In the genomic region with DNA sequence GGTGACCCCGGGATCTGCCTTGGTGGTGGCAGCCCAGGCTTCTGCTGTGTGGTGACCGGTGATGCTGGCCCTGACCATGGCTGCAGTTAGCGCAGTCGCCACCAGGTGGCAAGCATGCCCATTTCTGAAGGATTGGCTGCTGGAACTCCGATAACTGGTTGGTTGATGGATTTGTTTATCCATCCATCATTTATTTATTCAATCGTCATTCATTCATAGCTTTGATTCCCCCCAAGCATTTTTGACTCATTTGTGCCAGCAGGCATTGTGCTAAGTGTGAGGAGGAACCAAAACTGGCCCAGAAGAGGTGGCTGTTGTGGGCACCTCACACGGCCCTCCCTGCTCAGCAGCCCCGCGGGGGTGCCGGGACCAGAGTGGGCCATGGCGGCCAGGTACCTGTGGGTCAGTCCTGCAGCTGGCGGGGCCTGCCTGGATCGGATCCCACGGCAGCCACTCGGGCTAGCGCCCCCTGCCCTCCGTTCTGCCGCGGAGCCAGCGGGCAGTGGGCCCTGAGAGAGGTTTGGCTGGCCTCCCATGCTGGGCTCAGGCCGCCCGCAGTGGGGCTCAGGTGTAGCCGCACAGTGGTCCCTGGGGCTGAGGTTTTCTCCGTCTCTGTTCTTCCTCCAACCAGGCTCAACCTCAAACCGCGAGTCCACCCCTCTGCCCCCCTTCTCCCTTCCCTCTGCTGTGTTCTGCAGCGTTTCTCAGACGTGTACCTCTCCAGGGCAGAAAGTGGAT, we compare ENCODE assay signal across 8 cellular contexts. TPM values are rescaled to one million over a fixed set of nuclear protein-coding genes. Genes with fewer than 3 reads are reported as not detected.
DNase-seq lines count a peak whose midpoint lies in the region; ATAC-seq and TF ChIP-seq lines count a peak whose summit lies in the region.

No MANE protein-coding gene starts in this region.

- peak overlapping the region; percentile 37 for H3K4me2 ChIP-seq in DOHH2 (ENCODE audit: low read length)

- peaks cover 22% of the 10 kb centered on the region for H3F3A ChIP-seq in DOHH2 (ENCODE audit: control insufficient read depth, insufficient read depth)

- H3K27me3 ChIP-seq in DOHH2 (ENCODE audit: control insufficient read depth, low read length) (peaks cover 5% of the 10 kb centered on the region; the same call in 1 of the 2 replicates), heart right ventricle (peaks cover 0 to 20% (median 6%) of the 10 kb centered on the region in 7 donors)

- TF ChIP-seq CTCF in DOHH2 (IDR thresholded peaks at IDR 0.05; ENCODE audit: low read depth, low read length, poor library complexity, severe bottlenecking) (peak; percentile 95), heart right ventricle (IDR thresholded peaks at IDR 0.05) (peak; percentile 89 to 98 (median 94))

- no peak overlapping the region for H3K4me3 ChIP-seq in DOHH2 (ENCODE audit: low read length)
- H3K4me3 ChIP-seq in heart right ventricle = peak overlapping the region in 5 of 10 donors; percentile 13 to 37 (median 28)
- H3K4me3 ChIP-seq in urinary bladder (ENCODE audit: low read depth, low read length) = peak overlapping the region; percentile 20

- H4K20me1 ChIP-seq in DOHH2 (ENCODE audit: control insufficient read depth, insufficient read depth, low read depth, low read length) = no peaks in the 10 kb centered on the region

- H3K9me3 ChIP-seq in DOHH2 (ENCODE audit: control insufficient read depth, insufficient read depth, low read length) (peaks cover 16% of the 10 kb centered on the region; the same call in 1 of the 2 replicates), heart right ventricle (no peaks in the 10 kb centered on the region)

- H3K36me3 ChIP-seq in DOHH2 (ENCODE audit: control insufficient read depth, low read length) (no peaks in the 10 kb centered on the region), heart right ventricle (no peaks in the 10 kb centered on the region), urinary bladder (ENCODE audit: insufficient read depth) (no peaks in the 10 kb centered on the region)

- H3K27ac ChIP-seq in DOHH2 (ENCODE audit: low read depth, low read length) = no peak overlapping the region
- peak overlapping the region in 1 of 10 donors; percentile 36 for H3K27ac ChIP-seq in heart right ventricle
- peak overlapping the region; percentile 71 for H3K27ac ChIP-seq in urinary bladder (ENCODE audit: low read depth)

- DNase-seq in LHCN-M2 (ENCODE audit: low read depth) = peak; percentile 84
- peak; percentile 51 to 72 for DNase-seq in SW 1271 (lab: John Stamatoyannopoulos, UW)
- peak; percentile 58 for DNase-seq in activated naive CD8-positive, alpha-beta T cell treated with anti-CD3 and anti-CD28 coated beads, Interleukin-2, amount 50 U/mL, for 16 hours (ENCODE audit: low read depth, low spot score)
- peak; percentile 79 to 87 for DNase-seq in heart right ventricle
- peak; percentile 45 for DNase-seq in pulmonary artery endothelial cell (ENCODE audit: low read depth, low spot score)

- no peaks in the 10 kb centered on the region for H3K9me2 ChIP-seq in DOHH2 (replicated peaks; ENCODE audit: control insufficient read depth, low read length)

- ATAC-seq in heart right ventricle (peak; percentile 75 to 89 (median 82)), HG02970 (IDR thresholded peaks at IDR 0.05; ENCODE audit: low FRiP score, unreplicated experiment) (no peak)

- intact Hi-C loops in heart right ventricle (cut with DNase I) = loop anchor here in 8 of 10 donors (1.0 to 10.0 kb wide), 7 partner anchors 29 to 270 kb away; a partner anchor contains a TSS

- H3K4me1 ChIP-seq in DOHH2 (ENCODE audit: control insufficient read depth, low read length) (peaks cover 8% of the 10 kb centered on the region), heart right ventricle (peaks cover 5 to 33% (median 18%) of the 10 kb centered on the region in 9 donors), urinary bladder (ENCODE audit: insufficient read depth) (no peaks in the 10 kb centered on the region)

- no peaks in the 10 kb centered on the region for H3K79me2 ChIP-seq in DOHH2 (ENCODE audit: control insufficient read depth, low read length)

- WGBS in heart right ventricle, 2 donors = 6 to 7% methylated on average over 28 of the region's 28 CpGs
- WGBS in urinary bladder = 2% methylated on average over 28 of the region's 28 CpGs

RNA-seq across cellular contexts. Expression of a gene that starts 28.8 kb away (rescaled TPM):
- total RNA-seq in LHCN-M2 (2014; rRNA removed) (382 and 426 TPM in 2 replicates), heart right ventricle (10 to 100 TPM; 12.5 to 44.2 (median 22.5) TPM), pulmonary artery endothelial cell (77.7 and 101 TPM in 2 replicates), urinary bladder (26.0 TPM)
- 567 TPM for polyA plus RNA-seq in LHCN-M2 (2012)
- polyA plus RNA-seq in heart right ventricle (10 to 100 TPM; 26.1 to 39.9 TPM), urinary bladder (54.9 TPM)

RNA-seq across cellular contexts. Expression of a gene that starts 32.0 kb away (rescaled TPM):
- total RNA-seq in LHCN-M2 (2014; rRNA removed) (0.29 and 0.32 TPM in 2 replicates), heart right ventricle (under 1 TPM in 2 of 10 donors, not detected in 8; 0.11 to 0.23 TPM), pulmonary artery endothelial cell (not detected in 2 replicates), urinary bladder (not detected)
- polyA plus RNA-seq in LHCN-M2 (2012) = 0.66 TPM
- polyA plus RNA-seq in heart right ventricle (under 1 TPM in 1 of 2 donors, not detected in 1; 0.03 TPM), urinary bladder (0.16 TPM)

RNA-seq across cellular contexts. Expression of a gene that starts 58.1 kb away (rescaled TPM):
- 0.06 TPM in 1 of 2 replicates, not detected in the other for total RNA-seq in LHCN-M2 (2014; rRNA removed)
- polyA plus RNA-seq in LHCN-M2 (2012) = 0.09 TPM
- total RNA-seq in heart right ventricle = under 1 TPM in 1 of 10 donors, not detected in 9; 0.26 TPM
- under 1 TPM in 1 of 2 donors, not detected in 1; 0.03 TPM for polyA plus RNA-seq in heart right ventricle
- total RNA-seq in pulmonary artery endothelial cell = not detected in 2 replicates
- not detected for total RNA-seq in urinary bladder
- 0.20 TPM for polyA plus RNA-seq in urinary bladder
